Comparison of ENCODE assay signal across 7 cellular contexts in genomic region chr9:129109952-129110739, GRCh38. TPM values are rescaled to one million over a fixed set of nuclear protein-coding genes. Genes with fewer than 3 reads are reported as not detected.
DNase-seq lines count a peak whose midpoint lies in the region; ATAC-seq and TF ChIP-seq lines count a peak whose summit lies in the region.

No MANE protein-coding gene starts in this region.

- peak; percentile 13 for ATAC-seq in GM18502 (IDR thresholded peaks at IDR 0.05; ENCODE audit: poor library complexity, unreplicated experiment)
- ATAC-seq in HG02885 (IDR thresholded peaks at IDR 0.05; ENCODE audit: poor library complexity, unreplicated experiment), result peak; percentile 2
- ATAC-seq in T-helper 17 cell, result no peak
- no peak for ATAC-seq in GM21381 (IDR thresholded peaks at IDR 0.05; ENCODE audit: unreplicated experiment)

- TF ChIP-seq CTCF in esophagus muscularis mucosa (IDR thresholded peaks at IDR 0.05) (peak in 1 of 3 experiments; percentile 4), nephron (IDR thresholded peaks at IDR 0.05; ENCODE audit: unreplicated experiment in 3 of 3) (peak in 1 of 3 experiments; percentile 9)

- no peaks in the 10 kb centered on the region for H3K27me3 Mint-ChIP-seq in T-helper 17 cell
- H3K27me3 Mint-ChIP-seq in nephron (ENCODE audit: low read depth), result no peaks in the 10 kb centered on the region

- peaks cover 14 to 33% (median 26%) of the 10 kb centered on the region in 4 donors for H3K36me3 ChIP-seq in esophagus muscularis mucosa

- intact Hi-C loops in esophagus muscularis mucosa (cut with DNase I), result no loop called here

- 18% methylated on average over 9 of the region's 64 CpGs for WGBS in esophagus muscularis mucosa

- no peaks in the 10 kb centered on the region for H3K9me3 Mint-ChIP-seq in nephron

- H3K4me1 ChIP-seq in esophagus muscularis mucosa, result peaks cover 31 to 60% (median 54%) of the 10 kb centered on the region in 4 donors

- H3K27ac ChIP-seq in esophagus muscularis mucosa (replicated peaks in 1 of 4), result peak overlapping the region; percentile 88 to 95 (median 94)

- H3K36me3 Mint-ChIP-seq in T-helper 17 cell (ENCODE audit: low read depth), result no peaks in the 10 kb centered on the region
- H3K36me3 Mint-ChIP-seq in nephron (ENCODE audit: low read depth), result no peaks in the 10 kb centered on the region

- peak overlapping the region; percentile 74 to 94 (median 87) for H3K4me3 ChIP-seq in esophagus muscularis mucosa

- H3K27ac Mint-ChIP-seq in T-helper 17 cell, result no peak overlapping the region
- peak overlapping the region in 2 of 3 experiments; percentile 72 to 96 for H3K27ac Mint-ChIP-seq in nephron

- no peak for TF ChIP-seq EP300 in esophagus muscularis mucosa (IDR thresholded peaks at IDR 0.05)

- H3K27me3 ChIP-seq in esophagus muscularis mucosa, result no peaks in the 10 kb centered on the region

- TF ChIP-seq POLR2A in esophagus muscularis mucosa (IDR thresholded peaks at IDR 0.05; ENCODE audit: low read depth), result peak; percentile 23

- peak overlapping the region; percentile 91 for H3K4me3 Mint-ChIP-seq in T-helper 17 cell
- H3K4me3 Mint-ChIP-seq in nephron, result peak overlapping the region; percentile 96 to 98 (median 98)

- DNase-seq in T-helper 17 cell, result no peak
- no peak for DNase-seq in esophagus muscularis mucosa (ENCODE audit: extremely low spot score)
- DNase-seq in putamen (ENCODE audit: low spot score), result no peak

- H3K9me3 ChIP-seq in T-helper 17 cell (ENCODE audit: control insufficient read depth, low read length, poor library complexity, severe bottlenecking), result no peaks in the 10 kb centered on the region
- no peaks in the 10 kb centered on the region for H3K9me3 ChIP-seq in esophagus muscularis mucosa

- H3K4me1 Mint-ChIP-seq in T-helper 17 cell (peaks cover 24% of the 10 kb centered on the region), nephron (peaks cover 25% of the 10 kb centered on the region)

RNA-seq across cellular contexts. Expression of gene CRAT, which starts 0.4 kb away (rescaled TPM):
- total RNA-seq in T-helper 17 cell, result 10 to 100 TPM; 12.9 to 23.3 TPM
- total RNA-seq in esophagus muscularis mucosa, result 100 to 1,000 TPM in 2 of 4 donors, 10 to 100 TPM in 2; 73.9 to 117 (median 92.2) TPM

RNA-seq across cellular contexts. Expression of gene PTPA, which starts 1.1 kb away (rescaled TPM):
- total RNA-seq in T-helper 17 cell, result 10 to 100 TPM; 49.8 to 50.0 TPM
- 10 to 100 TPM; 57.7 to 91.9 (median 77.4) TPM for total RNA-seq in esophagus muscularis mucosa

RNA-seq across cellular contexts. Expression of gene DOLPP1, which starts 29.2 kb away (rescaled TPM):
- total RNA-seq in T-helper 17 cell (1 to 10 TPM; 5.3 to 8.0 TPM), esophagus muscularis mucosa (1 to 10 TPM; 3.0 to 5.5 (median 4.3) TPM)

Comparison
In these comparisons a context has a peak if more than half of its experiments do, and no peak if none do; other contexts are left out.
1. ATAC-seq: peak in GM18502 (single experiment) and HG02885 (single experiment); none in T-helper 17 cell (single experiment) and GM21381 (single experiment).